In the genomic region with DNA sequence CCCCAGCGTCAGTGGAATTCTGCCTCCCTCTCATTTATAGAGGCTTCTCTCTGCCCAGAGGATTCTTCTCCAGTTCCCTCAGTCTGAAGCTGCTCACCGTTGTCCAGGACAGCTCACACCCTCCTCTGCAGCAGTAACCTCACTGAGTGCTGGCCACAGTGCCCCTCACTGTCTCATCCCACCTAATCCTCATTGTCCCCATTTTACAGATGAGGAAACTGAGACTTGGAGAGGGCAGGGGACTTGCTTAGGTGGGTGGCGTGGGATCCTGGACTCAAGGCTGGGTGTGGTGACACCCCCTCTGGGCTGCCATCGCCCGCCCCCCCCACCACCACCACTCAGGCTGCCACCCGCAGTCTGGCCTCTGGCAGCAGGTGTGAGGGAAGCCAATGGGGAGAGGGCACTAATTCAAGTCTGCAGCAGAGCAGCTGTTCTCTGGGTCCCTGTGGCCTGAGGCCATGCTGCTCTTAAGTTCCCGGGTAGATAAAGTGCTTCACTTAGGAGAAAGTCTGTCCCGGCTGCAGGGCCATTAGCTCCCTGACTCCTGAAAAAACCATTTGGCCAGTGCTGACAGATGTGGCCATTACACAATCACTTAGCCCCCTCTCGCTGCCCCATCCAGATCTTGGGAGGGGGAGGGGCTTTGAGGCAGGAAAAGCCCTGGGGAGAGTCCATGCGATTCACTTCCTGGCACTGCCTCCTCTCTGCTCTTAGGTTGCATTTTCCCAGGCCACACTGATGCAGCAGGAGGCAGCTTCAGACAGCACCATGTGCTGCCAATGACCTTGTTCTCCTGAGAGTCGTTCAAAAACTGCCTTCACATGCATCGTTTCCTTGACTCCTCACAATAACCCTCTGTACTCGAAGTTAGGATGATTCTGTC, we compare ENCODE assay signal across 10 cellular contexts. TPM values are rescaled to one million over a fixed set of nuclear protein-coding genes. Genes with fewer than 3 reads are reported as not detected.
DNase-seq lines count a peak whose midpoint lies in the region.
"Had no signal": no experiment of that assay in that cellular context is flagged by ENCODE, and none has a peak within 500 bp of the region (broad histone marks: within the 10 kb centered on the region; RNA-seq: fewer than 3 reads in every experiment).

No MANE protein-coding gene starts in this region.

- no peaks in the 10 kb centered on the region for H3K27me3 ChIP-seq in ectodermal cell (ENCODE audit: control insufficient read depth, insufficient read depth, low read length, poor library complexity, severe bottlenecking)

- 72 to 76% methylated on average over 11 to 12 of the region's 13 CpGs for WGBS in ectodermal cell, 2 experiments

- H3K36me3 ChIP-seq in ectodermal cell (ENCODE audit: control insufficient read depth, insufficient read depth, low read length) = no peaks in the 10 kb centered on the region
- H3K36me3 ChIP-seq: prostate gland had no signal

- peak overlapping the region; percentile 13 for H3K27ac ChIP-seq in ectodermal cell (ENCODE audit: insufficient read depth, low read depth, low read length, poor library complexity, severe bottlenecking)
- H3K27ac ChIP-seq: prostate gland had no signal

- no peak overlapping the region for H3K4me3 ChIP-seq in ectodermal cell (ENCODE audit: insufficient read depth, low read depth, low read length)
- H3K4me3 ChIP-seq: prostate gland had no signal

- no peaks in the 10 kb centered on the region for H3K9me3 ChIP-seq in ectodermal cell (ENCODE audit: control insufficient read depth, low read length)
- H3K9me3 ChIP-seq: prostate gland had no signal

- no peaks in the 10 kb centered on the region for H3K4me1 ChIP-seq in ectodermal cell (ENCODE audit: control insufficient read depth, insufficient read depth, low read length)
- H3K4me1 ChIP-seq: prostate gland had no signal

- DNase-seq in DMS79 treated with DMSO at 0.1 percent for 48 hours (lab: John Stamatoyannopoulos, UW) (peak; percentile 37), NCI-H2081 (lab: John Stamatoyannopoulos, UW) (peak; percentile 13 to 54), mesenteric fat pad (ENCODE audit: low spot score) (peak; percentile 73), nucleus accumbens (lab: John Stamatoyannopoulos, UW) (no peak), activated gamma-delta T cell (lab: John Stamatoyannopoulos, UW) (no peak), ureter (ENCODE audit: low spot score) (no peak)
- DNase-seq in stimulated activated CD4-positive, alpha-beta T cell treated with anti-CD3 and anti-CD28 coated beads, Interleukin-15, amount 100 ng/mL, for 24 hours = no peak
- DNase-seq: RPMI8226 had no signal

RNA-seq across cellular contexts. Expression of gene DRGX, which starts 36.3 kb away (rescaled TPM):
- not detected for polyA plus RNA-seq in ectodermal cell (2013, experiment 1 of 4)
- not detected for polyA plus RNA-seq in ectodermal cell (2013, experiment 2 of 4)
- not detected for polyA plus RNA-seq in ectodermal cell (2013, experiment 3 of 4)
- polyA plus RNA-seq in ectodermal cell (2013, experiment 4 of 4) = 0.12 TPM
- not detected for total RNA-seq in mesenteric fat pad
- total RNA-seq in ureter = not detected
- total RNA-seq: prostate gland had no signal

Comparison
In these comparisons a context has a peak if more than half of its experiments do, and no peak if none do; other contexts are left out.
1. DNase-seq: peak in DMS79 treated with DMSO at 0.1 percent for 48 hours (single experiment), NCI-H2081 (2 of 2) and mesenteric fat pad (single experiment); none in stimulated activated CD4-positive, alpha-beta T cell treated with anti-CD3 and anti-CD28 coated beads, Interleukin-15, amount 100 ng/mL, for 24 hours (single experiment), nucleus accumbens (0 of 56), activated gamma-delta T cell (single experiment) and ureter (single experiment).